Comparison of ENCODE assay signal across 16 cellular contexts in the genomic region with DNA sequence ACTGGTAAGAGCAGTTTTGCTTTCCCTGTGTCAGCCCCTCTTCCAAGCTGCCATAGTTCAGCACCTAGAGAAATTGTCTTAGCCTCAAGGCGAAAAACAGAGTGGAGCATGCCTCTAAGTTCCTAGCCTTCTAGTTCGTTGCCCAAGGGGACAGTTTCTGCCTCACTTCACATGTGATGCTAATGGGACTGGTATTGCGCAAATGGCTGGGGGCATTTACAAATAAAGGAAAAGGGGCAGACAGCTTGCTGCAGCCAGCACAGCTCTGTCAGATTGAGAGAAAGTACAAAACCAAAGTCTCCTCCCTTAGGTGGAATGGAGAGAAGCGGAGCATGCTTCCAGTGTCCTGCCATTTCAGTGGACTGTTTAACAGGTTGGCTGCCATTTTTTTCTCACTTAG.
DNase-seq lines count a peak whose midpoint lies in the region; FAIRE-seq and TF ChIP-seq lines count a peak whose summit lies in the region.
"Had no signal": no experiment of that assay in that cellular context is flagged by ENCODE, and none has a peak within 500 bp of the region (broad histone marks: within the 10 kb centered on the region; RNA-seq: fewer than 3 reads in every experiment).

No MANE protein-coding gene starts in this region.

- 91% methylated on average over 4 of the region's 4 CpGs for WGBS in endodermal cell (ENCODE audit: insufficient coverage in 1 of 2, insufficient read length in 1 of 2), 2 experiments
- WGBS in small intestine, 3 donors = 83 to 91% (median 86%) methylated on average over 4 of the region's 4 CpGs

- H3K36me3 ChIP-seq in endodermal cell (ENCODE audit: control insufficient read depth, insufficient read depth, low read length) (no peaks in the 10 kb centered on the region), small intestine (ENCODE audit: control insufficient read depth in 2 of 2, insufficient read depth in 2 of 2, low read length in 2 of 2) (no peaks in the 10 kb centered on the region)
- H3K36me3 ChIP-seq: BLaER1 treated with 17β-estradiol and CSF1 and Interleukin-3, amounts not matched to agents 10 nM and 100 nM had no signal

- peaks cover 2% of the 10 kb centered on the region for H3K36me3 Mint-ChIP-seq in endodermal cell (ENCODE audit: low read depth)
- no peaks in the 10 kb centered on the region for H3K36me3 Mint-ChIP-seq in activated naive CD4-positive, alpha-beta T cell treated with anti-CD3 and anti-CD28 coated beads for 36 hours (ENCODE audit: low read depth)

- H3K27me3 ChIP-seq in endodermal cell (ENCODE audit: control insufficient read depth, insufficient read depth, low read length, poor library complexity, severe bottlenecking) (no peaks in the 10 kb centered on the region), small intestine (ENCODE audit: control insufficient read depth in 2 of 2, insufficient read depth in 2 of 2, low read length in 2 of 2) (no peaks in the 10 kb centered on the region)
- H3K27me3 ChIP-seq: BLaER1 treated with 17β-estradiol and CSF1 and Interleukin-3, amounts not matched to agents 10 nM and 100 nM had no signal

- intact Hi-C loops in activated naive CD4-positive, alpha-beta T cell treated with anti-CD3 and anti-CD28 coated beads for 36 hours (cut with micrococcal nuclease) = no loop called here

- no peak overlapping the region for H3K9ac ChIP-seq in endodermal cell (ENCODE audit: extremely low read depth, low read length, poor library complexity, severe bottlenecking)
- H3K9ac ChIP-seq: BLaER1 treated with 17β-estradiol and CSF1 and Interleukin-3, amounts not matched to agents 10 nM and 100 nM had no signal

- H3K27me3 Mint-ChIP-seq in endodermal cell (ENCODE audit: insufficient read depth) = no peaks in the 10 kb centered on the region
- H3K27me3 Mint-ChIP-seq in activated naive CD4-positive, alpha-beta T cell treated with anti-CD3 and anti-CD28 coated beads for 36 hours (ENCODE audit: low read depth) = no peaks in the 10 kb centered on the region
- H3K27me3 Mint-ChIP-seq: CD4-positive, alpha-beta T cell had no signal

- DNase-seq in ELF-1 (ENCODE audit: low read depth, low spot score) (peak; percentile 82), NCI-H69 (lab: John Stamatoyannopoulos, UW) (peak; percentile 19), endodermal cell (peak; percentile 26), renal cortical epithelial cell (ENCODE audit: low read depth) (peak; percentile 48), small intestine (no peak)
- no peak for DNase-seq in activated naive CD4-positive, alpha-beta T cell treated with anti-CD3 and anti-CD28 coated beads for 36 hours
- DNase-seq in stimulated activated CD8-positive, alpha-beta memory T cell treated with anti-CD3 and anti-CD28 coated beads, Interleukin-4, amount 100 ng/mL, for 48 hours = no peak
- DNase-seq: ACHN; Calu3; CD4-positive, alpha-beta T cell; DMS 273 treated with DMSO at 0.1 percent for 48 hours; H9 had no signal

- H3K9me3 ChIP-seq in endodermal cell (ENCODE audit: control insufficient read depth, low read length) = peaks cover 6% of the 10 kb centered on the region
- no peaks in the 10 kb centered on the region for H3K9me3 ChIP-seq in small intestine (ENCODE audit: control insufficient read depth, low read depth)

- no peaks in the 10 kb centered on the region for H3K4me1 ChIP-seq in endodermal cell (ENCODE audit: control insufficient read depth, insufficient read depth, low read length)
- H3K4me1 ChIP-seq in small intestine (ENCODE audit: control insufficient read depth in 2 of 2, insufficient read depth in 1 of 2, low read depth in 1 of 2, low read length in 1 of 2) = no peaks in the 10 kb centered on the region
- H3K4me1 ChIP-seq: BLaER1 treated with 17β-estradiol and CSF1 and Interleukin-3, amounts not matched to agents 10 nM and 100 nM had no signal

- H3K27ac Mint-ChIP-seq in endodermal cell = no peak overlapping the region
- no peak overlapping the region for H3K27ac Mint-ChIP-seq in activated naive CD4-positive, alpha-beta T cell treated with anti-CD3 and anti-CD28 coated beads for 36 hours
- H3K27ac Mint-ChIP-seq: CD4-positive, alpha-beta T cell; GM23338; H9 had no signal

- H3K27ac ChIP-seq in endodermal cell (ENCODE audit: low read depth, low read length) (no peak overlapping the region), small intestine (ENCODE audit: low read depth in 1 of 2, low read length in 1 of 2) (no peak overlapping the region)
- H3K27ac ChIP-seq: BLaER1 treated with 17β-estradiol and CSF1 and Interleukin-3, amounts not matched to agents 10 nM and 100 nM had no signal

- H3K4me3 ChIP-seq in endodermal cell (ENCODE audit: low read length) = no peak overlapping the region
- H3K4me3 ChIP-seq in small intestine (ENCODE audit: low read depth in 1 of 2, low read length in 2 of 2) = no peak overlapping the region
- H3K4me3 ChIP-seq: BLaER1 treated with 17β-estradiol and CSF1 and Interleukin-3, amounts not matched to agents 10 nM and 100 nM; GM12878; GM23338 had no signal

- CTCF ChIA-PET in activated naive CD4-positive, alpha-beta T cell treated with anti-CD3 and anti-CD28 coated beads for 36 hours (lab: Charles Lee) = no interaction called here

- H3K4me1 Mint-ChIP-seq in endodermal cell = no peaks in the 10 kb centered on the region
- H3K4me1 Mint-ChIP-seq in activated naive CD4-positive, alpha-beta T cell treated with anti-CD3 and anti-CD28 coated beads for 36 hours (ENCODE audit: low read depth) = no peaks in the 10 kb centered on the region
- H3K4me1 Mint-ChIP-seq: GM23338, H9 had no signal

- no peak overlapping the region for H3K4me3 Mint-ChIP-seq in endodermal cell
- no peak overlapping the region for H3K4me3 Mint-ChIP-seq in activated naive CD4-positive, alpha-beta T cell treated with anti-CD3 and anti-CD28 coated beads for 36 hours
- H3K4me3 Mint-ChIP-seq: CD4-positive, alpha-beta T cell; GM23338; H9 had no signal

- FAIRE-seq in small intestine (lab: Jason Lieb, UNC) = no peak
- FAIRE-seq: GM12878, GM18507 had no signal

- TF ChIP-seq CTCF in endodermal cell (conservative IDR thresholded peaks at IDR 0.05) = no peak

- H3K9me3 Mint-ChIP-seq in endodermal cell = peaks cover 11% of the 10 kb centered on the region
- H3K9me3 Mint-ChIP-seq in activated naive CD4-positive, alpha-beta T cell treated with anti-CD3 and anti-CD28 coated beads for 36 hours = peaks cover 3% of the 10 kb centered on the region

Comparison
In these comparisons a context has a peak if more than half of its experiments do, and no peak if none do; other contexts are left out.
1. DNase-seq: peak in ELF-1 (single experiment), NCI-H69 (single experiment), endodermal cell (single experiment) and renal cortical epithelial cell (single experiment); none in small intestine (single experiment), activated naive CD4-positive, alpha-beta T cell treated with anti-CD3 and anti-CD28 coated beads for 36 hours (single experiment) and stimulated activated CD8-positive, alpha-beta memory T cell treated with anti-CD3 and anti-CD28 coated beads, Interleukin-4, amount 100 ng/mL, for 48 hours (single experiment).